8 cellular contexts compared by ENCODE assay signal in the genomic region with DNA sequence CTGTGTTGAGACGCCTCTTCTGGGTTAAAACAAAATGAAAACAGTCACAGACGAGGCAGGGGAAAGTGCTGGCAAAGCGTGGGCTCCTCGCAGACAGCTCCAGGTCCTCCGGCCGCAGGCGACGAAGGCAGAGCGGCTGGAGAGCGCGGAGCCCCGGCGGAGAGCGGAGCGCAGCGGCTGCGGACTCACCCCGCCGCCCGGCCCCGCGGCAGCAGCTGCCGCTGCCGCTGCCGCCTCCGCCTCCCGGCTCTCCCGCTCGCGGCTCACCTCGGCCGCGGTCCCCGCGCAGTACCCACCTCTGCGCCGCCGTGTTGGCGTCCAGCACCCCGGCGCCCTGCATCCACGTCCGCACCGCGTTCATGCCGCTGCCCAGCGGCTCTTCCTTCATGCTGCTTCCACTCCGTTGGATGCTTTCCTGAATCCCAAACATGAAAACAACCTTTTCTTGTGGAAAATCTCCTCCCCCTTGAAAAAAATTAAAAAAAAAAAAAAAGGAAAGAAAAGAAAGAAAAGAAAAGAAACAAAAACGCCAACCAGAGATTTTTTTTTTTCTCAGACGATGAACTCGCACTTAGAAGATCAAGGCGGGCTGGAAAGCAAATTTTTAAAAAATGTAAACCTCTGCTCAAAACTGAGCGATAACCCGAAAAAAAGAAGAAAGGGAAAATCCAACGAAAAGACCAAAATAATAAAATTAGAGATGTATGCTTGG. TPM values are rescaled to one million over a fixed set of nuclear protein-coding genes. Genes with fewer than 3 reads are reported as not detected.
DNase-seq lines count a peak whose midpoint lies in the region; ATAC-seq and TF ChIP-seq lines count a peak whose summit lies in the region.

No MANE protein-coding gene starts in this region.

- WGBS in psoas muscle, 3 donors, result 1% methylated on average over 47 to 55 of the region's 55 CpGs

- H2AFZ ChIP-seq in PC-3 (ENCODE audit: low read length), result peak overlapping the region; percentile 66

- peaks cover 6% of the 10 kb centered on the region for H3K27me3 ChIP-seq in PC-3 (ENCODE audit: low read length)
- peaks cover 89% of the 10 kb centered on the region for H3K27me3 ChIP-seq in left ventricle myocardium inferior (ENCODE audit: low read depth)
- H3K27me3 ChIP-seq in psoas muscle (ENCODE audit: insufficient read depth in 3 of 3, low read length in 2 of 3), result peaks cover 4 to 75% (median 27%) of the 10 kb centered on the region in 3 donors

- H3K9me3 ChIP-seq in PC-3 (ENCODE audit: low read length) (no peaks in the 10 kb centered on the region), left ventricle myocardium inferior (replicated peaks) (no peaks in the 10 kb centered on the region), psoas muscle (no peaks in the 10 kb centered on the region)

- no peaks in the 10 kb centered on the region for H4K20me1 ChIP-seq in PC-3 (ENCODE audit: low read length)

- TF ChIP-seq CTCF in PC-3 (conservative IDR thresholded peaks at IDR 0.05; ENCODE audit: low read depth, low read length) (no peak), left ventricle myocardium inferior (IDR thresholded peaks at IDR 0.05; ENCODE audit: borderline replicate concordance) (no peak), psoas muscle (IDR thresholded peaks at IDR 0.05) (no peak)

- no peaks in the 10 kb centered on the region for H3K36me3 Mint-ChIP-seq in activated naive CD8-positive, alpha-beta T cell treated with anti-CD3 and anti-CD28 coated beads, Interleukin-2, amount 50 U/mL, for 24 hours (ENCODE audit: low read depth)

- BruUV-seq in PC-3 (replicated peaks; lab: Mats Ljungman, UMichigan), result no TSS peak

- DNase-seq in NCI-H2171 treated with DMSO at 0.1 percent for 48 hours (lab: John Stamatoyannopoulos, UW), result peak; percentile 47
- DNase-seq in NCI-H2171 (lab: John Stamatoyannopoulos, UW), result no peak
- DNase-seq in PC-3, result peak; percentile 49
- DNase-seq in activated naive CD8-positive, alpha-beta T cell treated with anti-CD3 and anti-CD28 coated beads, Interleukin-2, amount 50 U/mL, for 24 hours, result peak; percentile 67
- DNase-seq in left ventricle myocardium inferior, result no peak
- peak; percentile 42 to 51 for DNase-seq in psoas muscle
- DNase-seq in anterior cingulate cortex (lab: John Stamatoyannopoulos, UW), result no peak

- H3K27ac ChIP-seq in PC-3 (ENCODE audit: low read length) (no peak overlapping the region), left ventricle myocardium inferior (replicated peaks) (peak overlapping the region; percentile 96), psoas muscle (peak overlapping the region; percentile 74)

- POLR2A ChIA-PET in PC-3 (lab: Charles Lee; ENCODE audit: unreplicated experiment), result no interaction called here

- peaks cover 70% of the 10 kb centered on the region for H3K27me3 Mint-ChIP-seq in activated naive CD8-positive, alpha-beta T cell treated with anti-CD3 and anti-CD28 coated beads, Interleukin-2, amount 50 U/mL, for 24 hours

- intact Hi-C loops in PC-3 (cut with micrococcal nuclease), result no loop called here
- intact Hi-C loops in left ventricle myocardium inferior (cut with micrococcal nuclease), result no loop called here
- intact Hi-C loops in psoas muscle (cut with DNase I), result loop anchor here in 1 of 2 donors (5.0 kb wide), 1 partner anchor 47 kb away; no protein-coding TSS in a partner anchor

- no peaks in the 10 kb centered on the region for H3F3A ChIP-seq in PC-3 (ENCODE audit: low read length, unreplicated experiment)

- peak overlapping the region; percentile 42 for H3K9ac ChIP-seq in PC-3 (ENCODE audit: low read length)

- CTCF ChIA-PET in PC-3 (lab: Charles Lee), result no interaction called here

- H3K4me1 ChIP-seq in PC-3 (ENCODE audit: insufficient read depth, low read length), result peaks cover 9% of the 10 kb centered on the region; the same call in 1 of the 2 replicates
- H3K4me1 ChIP-seq in left ventricle myocardium inferior, result peaks cover 86% of the 10 kb centered on the region
- no peaks in the 10 kb centered on the region for H3K4me1 ChIP-seq in psoas muscle

- peak overlapping the region; percentile 67 for H3K27ac Mint-ChIP-seq in activated naive CD8-positive, alpha-beta T cell treated with anti-CD3 and anti-CD28 coated beads, Interleukin-2, amount 50 U/mL, for 24 hours

- H3K4me3 ChIP-seq in PC-3 (ENCODE audit: low read length) (peak overlapping the region; percentile 72), left ventricle myocardium inferior (peak overlapping the region; percentile 84), psoas muscle (peak overlapping the region; percentile 71)

- no peaks in the 10 kb centered on the region for H3K9me3 Mint-ChIP-seq in activated naive CD8-positive, alpha-beta T cell treated with anti-CD3 and anti-CD28 coated beads, Interleukin-2, amount 50 U/mL, for 24 hours

- peaks cover 43% of the 10 kb centered on the region for H3K4me1 Mint-ChIP-seq in activated naive CD8-positive, alpha-beta T cell treated with anti-CD3 and anti-CD28 coated beads, Interleukin-2, amount 50 U/mL, for 24 hours

- H3K4me3 Mint-ChIP-seq in activated naive CD8-positive, alpha-beta T cell treated with anti-CD3 and anti-CD28 coated beads, Interleukin-2, amount 50 U/mL, for 24 hours, result peak overlapping the region; percentile 85

- ATAC-seq in HG03045 (IDR thresholded peaks at IDR 0.05; ENCODE audit: unreplicated experiment) (peak; percentile 37), PC-3 (peak; percentile 14), psoas muscle (peak in 3 of 4 donors; percentile 17 to 25 (median 23))
- peak; percentile 58 for ATAC-seq in activated naive CD8-positive, alpha-beta T cell treated with anti-CD3 and anti-CD28 coated beads, Interleukin-2, amount 50 U/mL, for 24 hours

- H3K36me3 ChIP-seq in PC-3 (ENCODE audit: low read depth, low read length) (no peaks in the 10 kb centered on the region), left ventricle myocardium inferior (peaks cover 3% of the 10 kb centered on the region), psoas muscle (ENCODE audit: insufficient read depth in 1 of 2, low read depth in 1 of 2) (no peaks in the 10 kb centered on the region)

- H3K9me2 ChIP-seq in PC-3 (replicated peaks; ENCODE audit: low read length), result no peaks in the 10 kb centered on the region

- peak overlapping the region; percentile 93 for H3K4me2 ChIP-seq in PC-3 (ENCODE audit: low read length)

- no peaks in the 10 kb centered on the region for H3K79me2 ChIP-seq in PC-3 (ENCODE audit: low read length)

RNA-seq across cellular contexts. Expression of a gene that starts 0.5 kb away (rescaled TPM):
- total RNA-seq in PC-3 (2014; rRNA removed), result 0.29 and 1.3 TPM in 2 replicates
- total RNA-seq in left ventricle myocardium inferior, result 10.4 TPM
- 10 to 100 TPM in 1 of 4 donors, 1 to 10 TPM in 3; 4.5 to 13.2 (median 6.0) TPM for total RNA-seq in psoas muscle
- 1 to 10 TPM; 1.8 to 2.5 (median 2.4) TPM for polyA plus RNA-seq in psoas muscle

Comparison
In these comparisons a context has a peak if more than half of its experiments do, and no peak if none do; other contexts are left out.
1. DNase-seq: peak in NCI-H2171 treated with DMSO at 0.1 percent for 48 hours (single experiment), PC-3 (single experiment), activated naive CD8-positive, alpha-beta T cell treated with anti-CD3 and anti-CD28 coated beads, Interleukin-2, amount 50 U/mL, for 24 hours (single experiment) and psoas muscle (2 of 2); none in NCI-H2171 (single experiment), left ventricle myocardium inferior (single experiment) and anterior cingulate cortex (0 of 58).
2. Peak in every context shown above with its lines, with median percentiles within 50 percentile points of each other: ATAC-seq and H3K4me3 ChIP-seq.